ENCODE assay signal across 8 cellular contexts in the genomic region with DNA sequence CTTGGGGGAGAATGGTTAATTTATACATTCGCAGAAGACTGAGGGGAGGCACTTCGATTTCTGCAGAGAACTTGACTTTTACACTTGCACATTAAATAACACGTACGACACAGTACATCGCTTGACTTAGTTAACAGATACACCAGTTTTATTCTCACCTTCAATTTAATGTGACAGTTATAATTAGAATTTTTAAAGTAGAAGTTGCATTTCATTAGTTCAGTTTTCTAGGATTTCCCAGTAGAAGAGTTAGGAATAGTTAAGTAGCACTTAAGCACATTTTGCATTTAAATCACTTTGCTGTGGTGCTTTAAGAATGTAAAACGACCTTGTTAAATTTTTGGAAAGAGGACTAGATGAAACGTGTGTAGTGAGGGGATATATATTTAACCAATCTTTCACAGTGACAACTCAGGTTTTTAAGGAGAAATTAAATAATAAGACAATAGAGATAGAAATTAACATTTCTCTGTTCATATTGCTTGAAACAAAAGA. TPM values are rescaled to one million over a fixed set of nuclear protein-coding genes. Genes with fewer than 3 reads are reported as not detected.
DNase-seq lines count a peak whose midpoint lies in the region; ATAC-seq and TF ChIP-seq lines count a peak whose summit lies in the region.

No MANE protein-coding gene starts in this region.

- H3K9ac ChIP-seq in iPS-15b (ENCODE audit: low read depth, low read length) = no peak overlapping the region

- intact Hi-C loops in Panc1 (cut with micrococcal nuclease; ENCODE audit: unreplicated experiment) = loop anchor here (10.0 kb wide), 1 partner anchor 442 kb away; no protein-coding TSS in a partner anchor
- intact Hi-C loops in spleen (cut with DNase I; ENCODE audit: low total_unique reads) = loop anchor here (5.0 kb wide), 1 partner anchor 90 kb away; a partner anchor contains a TSS
- intact Hi-C loops in lower leg skin (cut with DNase I; ENCODE audit: low total_unique reads) = no loop called here

- H3K4me3 ChIP-seq in Panc1 (ENCODE audit: low read depth in 2 of 2, low read length in 2 of 2) (no peak overlapping the region; a peak in 1 of 4 replicates), iPS-15b (ENCODE audit: low read depth, low read length) (peak overlapping the region; percentile 1), spleen (peak overlapping the region in 5 of 8 donors; percentile 74 to 93 (median 85)), lower leg skin (ENCODE audit: low read depth, poor library complexity, severe bottlenecking) (no peak overlapping the region)

- H3K4me1 ChIP-seq in Panc1 (ENCODE audit: control insufficient read depth, insufficient read depth, low read length) = peaks cover 16% of the 10 kb centered on the region
- peaks cover 20% of the 10 kb centered on the region for H3K4me1 ChIP-seq in iPS-15b (ENCODE audit: control insufficient read depth, insufficient read depth, low read length)
- peaks cover 6 to 28% (median 25%) of the 10 kb centered on the region in 6 donors for H3K4me1 ChIP-seq in spleen

- no peak for ATAC-seq in activated T-cell treated with anti-CD3 and anti-CD28 coated beads, Interleukin-2, amount 50 U/mL, for 72 hours (replicated peaks in 1 of 2)
- no peak for ATAC-seq in Panc1

- H3K36me3 Mint-ChIP-seq in activated T-cell treated with anti-CD3 and anti-CD28 coated beads, Interleukin-2, amount 50 U/mL, for 72 hours (ENCODE audit: insufficient read depth in 2 of 2) = peaks cover 0 to 1% of the 10 kb centered on the region in 2 donors

- CTCF ChIA-PET in Panc1 (lab: Charles Lee) = interaction anchor here (0.6 to 1.4 kb wide), 2 partner anchors 532 to 732 kb away, joined by 4 to 9 read pairs; no protein-coding TSS in a partner anchor

- WGBS in spleen, 5 donors = 17 to 24% (median 20%) methylated on average over 7 of the region's 7 CpGs
- 32 to 41% methylated on average over 7 of the region's 7 CpGs for WGBS in lower leg skin, 2 donors

- POLR2A ChIA-PET in Panc1 (lab: Charles Lee) = no interaction called here

- H3K36me3 ChIP-seq in Panc1 (ENCODE audit: control insufficient read depth, insufficient read depth, low read length) (no peaks in the 10 kb centered on the region), iPS-15b (ENCODE audit: control insufficient read depth, insufficient read depth, low read length) (no peaks in the 10 kb centered on the region), spleen (no peaks in the 10 kb centered on the region)

- H3K4me3 Mint-ChIP-seq in activated T-cell treated with anti-CD3 and anti-CD28 coated beads, Interleukin-2, amount 50 U/mL, for 72 hours = peak overlapping the region; percentile 83 to 87

- H3K9me3 ChIP-seq in Panc1 (ENCODE audit: control insufficient read depth, insufficient read depth, low read depth, low read length) (no peaks in the 10 kb centered on the region), iPS-15b (ENCODE audit: control insufficient read depth, insufficient read depth, low read length) (no peaks in the 10 kb centered on the region), spleen (no peaks in the 10 kb centered on the region)

- H3K9me3 Mint-ChIP-seq in activated T-cell treated with anti-CD3 and anti-CD28 coated beads, Interleukin-2, amount 50 U/mL, for 72 hours = no peaks in the 10 kb centered on the region

- no peak for DNase-seq in activated T-cell treated with anti-CD3 and anti-CD28 coated beads, Interleukin-2, amount 50 U/mL, for 72 hours
- DNase-seq in activated T-cell treated with anti-CD3 and anti-CD28 coated beads for 4 hours (no peak), Panc1 (ENCODE audit: low read depth, low spot score) (no peak), spleen (no peak), lower leg skin (ENCODE audit: low spot score in 2 of 2) (no peak), D341Med (ENCODE audit: low spot score) (no peak), EL (no peak)

- TF ChIP-seq POLR2A in spleen (IDR thresholded peaks at IDR 0.05) = no peak
- TF ChIP-seq POLR2A in lower leg skin (IDR thresholded peaks at IDR 0.05) = no peak

- H3K27ac ChIP-seq in Panc1 (ENCODE audit: low read length) (peak overlapping the region; percentile 77; the same call in 1 of the 2 replicates), spleen (no peak overlapping the region)

- H3K27me3 Mint-ChIP-seq in activated T-cell treated with anti-CD3 and anti-CD28 coated beads, Interleukin-2, amount 50 U/mL, for 72 hours (ENCODE audit: low read depth) = peaks cover 18% of the 10 kb centered on the region

- H3K27me3 ChIP-seq in Panc1 (ENCODE audit: control insufficient read depth, insufficient read depth, low read length) = no peaks in the 10 kb centered on the region
- H3K27me3 ChIP-seq in iPS-15b (ENCODE audit: control insufficient read depth, insufficient read depth, low read length) = no peaks in the 10 kb centered on the region
- H3K27me3 ChIP-seq in spleen (replicated peaks in 1 of 7) = peaks cover 0 to 36% (median 2%) of the 10 kb centered on the region in 7 donors

- H3K4me1 Mint-ChIP-seq in activated T-cell treated with anti-CD3 and anti-CD28 coated beads, Interleukin-2, amount 50 U/mL, for 72 hours (ENCODE audit: low read depth) = peaks cover 21% of the 10 kb centered on the region

- peak overlapping the region; percentile 54 for H3K27ac Mint-ChIP-seq in activated T-cell treated with anti-CD3 and anti-CD28 coated beads, Interleukin-2, amount 50 U/mL, for 72 hours

- BruUV-seq in Panc1 (replicated peaks; lab: Mats Ljungman, UMichigan) = no TSS peak

- in situ Hi-C loops in Panc1 (cut with HindIII; ENCODE audit: low pct_unique_long_range_greater_than_20kb, low sequenced_read_pairs) = no loop called here

- no peak for TF ChIP-seq CTCF in Panc1 (IDR thresholded peaks at IDR 0.05)
- TF ChIP-seq CTCF in spleen (IDR thresholded peaks at IDR 0.05 in 8 of 11, conservative IDR thresholded peaks at IDR 0.05 in 3 of 11) = no peak
- TF ChIP-seq CTCF in lower leg skin (IDR thresholded peaks at IDR 0.05) = no peak

RNA-seq across cellular contexts. Expression of a gene that starts 1.7 kb away (rescaled TPM):
- total RNA-seq in activated T-cell treated with anti-CD3 and anti-CD28 coated beads, Interleukin-2, amount 50 U/mL, for 72 hours = 1 to 10 TPM; 2.4 to 3.2 TPM
- 9.9 TPM for total RNA-seq in Panc1 (2021; ENCODE audit: unreplicated experiment)
- polyA plus RNA-seq in Panc1 (2012; ENCODE audit: insufficient read length) = 4.1 TPM
- total RNA-seq in spleen = 1 to 10 TPM; 1.5 to 2.6 (median 2.2) TPM
- under 1 TPM; 0.37 to 0.83 (median 0.64) TPM for polyA plus RNA-seq in spleen
- 1 to 10 TPM; 1.1 to 1.8 (median 1.4) TPM for total RNA-seq in lower leg skin

Comparison
In these comparisons a context has a peak if more than half of its experiments do, and no peak if none do; other contexts are left out.
1. H3K4me3 ChIP-seq: peak in iPS-15b (single experiment) and spleen (5 of 8); none in Panc1 (0 of 2) and lower leg skin (single experiment).